Comparison of ENCODE assay signal across 8 cellular contexts in the genomic region with DNA sequence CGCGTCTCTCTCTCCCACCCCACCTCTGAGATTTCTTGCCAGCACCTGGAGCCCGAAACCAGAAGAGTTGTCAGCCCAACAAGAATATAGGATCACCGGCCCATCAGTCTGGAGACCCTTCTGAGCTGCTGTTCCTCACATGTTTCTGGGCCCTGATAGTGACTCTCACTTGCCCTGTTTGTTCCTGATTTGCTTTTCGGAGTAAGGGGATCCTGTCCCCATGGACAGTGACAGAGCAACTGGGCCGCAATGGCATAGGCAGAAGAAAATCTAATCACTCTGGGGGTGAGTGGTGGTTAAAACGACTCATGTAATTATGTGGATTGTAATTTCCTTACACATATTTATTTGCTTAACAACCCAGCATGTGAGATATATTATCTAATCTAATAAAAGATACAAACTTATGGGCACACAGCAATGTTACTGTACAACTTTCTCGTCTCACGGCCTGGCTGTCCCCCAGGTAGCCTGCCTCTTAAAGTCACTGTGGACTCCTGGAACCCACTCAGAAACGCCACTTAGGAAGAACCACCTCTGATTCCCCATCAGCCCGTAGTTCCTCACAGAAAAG. TPM values are rescaled to one million over a fixed set of nuclear protein-coding genes. Genes with fewer than 3 reads are reported as not detected.
DNase-seq lines count a peak whose midpoint lies in the region; ATAC-seq and TF ChIP-seq lines count a peak whose summit lies in the region.

No MANE protein-coding gene starts in this region.

- H3K9ac ChIP-seq in OCI-LY1 (ENCODE audit: low read length), result no peak overlapping the region

- H2AFZ ChIP-seq in OCI-LY1 (ENCODE audit: low read length), result no peak overlapping the region

- DNase-seq in CD8-positive, alpha-beta memory T cell, result no peak
- DNase-seq in epithelial cell of proximal tubule (ENCODE audit: low read depth), result no peak
- DNase-seq in pons (ENCODE audit: low spot score), result peak; percentile 17
- DNase-seq in OCI-M2 (lab: John Stamatoyannopoulos, UW; ENCODE audit: unreplicated experiment), result no peak

- H4K20me1 ChIP-seq in OCI-LY1 (ENCODE audit: insufficient read depth, low read length), result no peaks in the 10 kb centered on the region

- peaks cover 9% of the 10 kb centered on the region for H3K27me3 ChIP-seq in CD8-positive, alpha-beta memory T cell (ENCODE audit: insufficient read depth, low read length, poor library complexity, severe bottlenecking)
- H3K27me3 ChIP-seq in OCI-LY1 (ENCODE audit: insufficient read depth, low read length), result no peaks in the 10 kb centered on the region

- no peaks in the 10 kb centered on the region for H3K4me1 ChIP-seq in CD8-positive, alpha-beta memory T cell (ENCODE audit: insufficient read depth, low read length)
- H3K4me1 ChIP-seq in OCI-LY1 (ENCODE audit: insufficient read depth, low read length, severe bottlenecking), result no peaks in the 10 kb centered on the region

- no peak overlapping the region for H3K4me3 ChIP-seq in CD8-positive, alpha-beta memory T cell (ENCODE audit: low read length)
- H3K4me3 ChIP-seq in OCI-LY1 (ENCODE audit: low read depth, low read length, poor library complexity, severe bottlenecking) (no peak overlapping the region), epithelial cell of proximal tubule (ENCODE audit: low read depth, low read length) (peak overlapping the region; percentile 36)

- peaks cover 23 to 70% of the 10 kb centered on the region in 2 donors for H3K27me3 Mint-ChIP-seq in CD8-positive, alpha-beta memory T cell

- no peak for ATAC-seq in GM19397 (IDR thresholded peaks at IDR 0.05; ENCODE audit: unreplicated experiment)
- no peak for ATAC-seq in HG03280 (IDR thresholded peaks at IDR 0.05; ENCODE audit: unreplicated experiment)
- ATAC-seq in GM18873 (IDR thresholded peaks at IDR 0.05; ENCODE audit: low FRiP score, unreplicated experiment), result no peak

- H3K9me2 ChIP-seq in OCI-LY1 (ENCODE audit: low read depth, low read length), result no peaks in the 10 kb centered on the region

- TF ChIP-seq CTCF in OCI-LY1 (IDR thresholded peaks at IDR 0.05; ENCODE audit: low read length), result no peak
- TF ChIP-seq CTCF in epithelial cell of proximal tubule (conservative IDR thresholded peaks at IDR 0.05; ENCODE audit: low read depth, low read length), result no peak

- H3K9me3 ChIP-seq in CD8-positive, alpha-beta memory T cell (ENCODE audit: low read length), result no peaks in the 10 kb centered on the region
- no peaks in the 10 kb centered on the region for H3K9me3 ChIP-seq in OCI-LY1 (ENCODE audit: low read length)

- peaks cover 6 to 12% (median 6%) of the 10 kb centered on the region in 3 donors for H3K4me1 Mint-ChIP-seq in CD8-positive, alpha-beta memory T cell

- no peak overlapping the region for H3K27ac ChIP-seq in CD8-positive, alpha-beta memory T cell (ENCODE audit: low read depth, low read length)
- no peak overlapping the region for H3K27ac ChIP-seq in OCI-LY1 (ENCODE audit: low read depth, low read length, poor library complexity, severe bottlenecking)

- H3K4me2 ChIP-seq in OCI-LY1 (ENCODE audit: low read length), result peak overlapping the region; percentile 23; the same call in 1 of the 2 replicates

- H3K79me2 ChIP-seq in OCI-LY1 (ENCODE audit: insufficient read depth, low read length), result no peaks in the 10 kb centered on the region

- H3K36me3 ChIP-seq in CD8-positive, alpha-beta memory T cell (ENCODE audit: insufficient read depth, low read length), result no peaks in the 10 kb centered on the region
- no peaks in the 10 kb centered on the region for H3K36me3 ChIP-seq in OCI-LY1 (ENCODE audit: insufficient read depth, low read length)

- no peaks in the 10 kb centered on the region for H3F3A ChIP-seq in OCI-LY1 (ENCODE audit: insufficient read depth, low read length)

- POLR2A ChIA-PET in CD8-positive, alpha-beta memory T cell (lab: Charles Lee), result no interaction called here

- peak overlapping the region in 2 of 8 donors; percentile 12 to 17 for H3K27ac Mint-ChIP-seq in CD8-positive, alpha-beta memory T cell

- peak overlapping the region; percentile 58 to 84 (median 71) for H3K4me3 Mint-ChIP-seq in CD8-positive, alpha-beta memory T cell

- CTCF ChIA-PET in CD8-positive, alpha-beta memory T cell (lab: Charles Lee), result no interaction called here

- H3K36me3 Mint-ChIP-seq in CD8-positive, alpha-beta memory T cell, result no peaks in the 10 kb centered on the region

- H3K9me3 Mint-ChIP-seq in CD8-positive, alpha-beta memory T cell, result no peaks in the 10 kb centered on the region

RNA-seq across cellular contexts. Expression of a gene that starts 0.7 kb away (rescaled TPM):
- not detected for total RNA-seq in CD8-positive, alpha-beta memory T cell
- not detected for polyA plus RNA-seq in CD8-positive, alpha-beta memory T cell
- 0.80 and 4.8 TPM in 2 replicates for total RNA-seq in epithelial cell of proximal tubule
